ENCODE assay signal across 10 cellular contexts in genomic region chr6:25013249-25013648, GRCh38.
A peak's percentile ranks its signal among the peaks of the same experiment; 100 is the strongest.
DNase-seq lines count a peak whose midpoint lies in the region; ATAC-seq and TF ChIP-seq lines count a peak whose summit lies in the region.
"Had no signal": no experiment of that assay in that cellular context is flagged by ENCODE, and none has a peak within 500 bp of the region (broad histone marks: within the 10 kb centered on the region; RNA-seq: fewer than 3 reads in every experiment).

No MANE protein-coding gene starts in this region.

- no peaks in the 10 kb centered on the region for H3K79me2 ChIP-seq in DOHH2 (ENCODE audit: control insufficient read depth, low read length)
- H3K79me2 ChIP-seq in osteoblast (ENCODE audit: insufficient read depth, low read length): no peaks in the 10 kb centered on the region

- TF ChIP-seq CTCF in DOHH2 (IDR thresholded peaks at IDR 0.05; ENCODE audit: low read depth, low read length, poor library complexity, severe bottlenecking) (peak; percentile 79), HFFc6 (IDR thresholded peaks at IDR 0.05) (peak; percentile 60), osteoblast (IDR thresholded peaks at IDR 0.05; ENCODE audit: extremely low read depth, low read depth, low read length) (peak; percentile 12), transverse colon (IDR thresholded peaks at IDR 0.05) (no peak)

- intact Hi-C loops in transverse colon (cut with DNase I; ENCODE audit: low total_unique reads): no loop called here

- H3K9me3 Mint-ChIP-seq in HFFc6: no peaks in the 10 kb centered on the region
- no peaks in the 10 kb centered on the region for H3K9me3 Mint-ChIP-seq in activated naive CD8-positive, alpha-beta T cell treated with anti-CD3 and anti-CD28 coated beads for 36 hours
- H3K9me3 Mint-ChIP-seq: activated CD4-positive, alpha-beta memory T cell treated with anti-CD3 and anti-CD28 coated beads, Interleukin-2, amount 10 ng/mL, durations not matched to agents 7 days and 5 days had no signal

- H3K36me3 Mint-ChIP-seq in HFFc6 (ENCODE audit: low read depth): no peaks in the 10 kb centered on the region
- H3K36me3 Mint-ChIP-seq in activated naive CD8-positive, alpha-beta T cell treated with anti-CD3 and anti-CD28 coated beads for 36 hours: peaks cover 4% of the 10 kb centered on the region

- H3K27me3 Mint-ChIP-seq in HFFc6 (ENCODE audit: insufficient read depth): no peaks in the 10 kb centered on the region
- H3K27me3 Mint-ChIP-seq in activated naive CD8-positive, alpha-beta T cell treated with anti-CD3 and anti-CD28 coated beads for 36 hours: no peaks in the 10 kb centered on the region
- H3K27me3 Mint-ChIP-seq: activated CD4-positive, alpha-beta memory T cell treated with anti-CD3 and anti-CD28 coated beads, Interleukin-2, amount 10 ng/mL, durations not matched to agents 7 days and 5 days had no signal

- peaks cover 10% of the 10 kb centered on the region for H3F3A ChIP-seq in DOHH2 (ENCODE audit: control insufficient read depth, insufficient read depth)

- no peaks in the 10 kb centered on the region for H4K20me1 ChIP-seq in DOHH2 (ENCODE audit: control insufficient read depth, insufficient read depth, low read depth, low read length)
- no peaks in the 10 kb centered on the region for H4K20me1 ChIP-seq in osteoblast (ENCODE audit: insufficient read depth, low read length)

- TF ChIP-seq EP300 in transverse colon (IDR thresholded peaks at IDR 0.05; ENCODE audit: low read depth): no peak

- in situ Hi-C loops in transverse colon (cut with MboI; ENCODE audit: low pct_ligation_motif_present in 1 of 4, low pct_unique_long_range_greater_than_20kb in 1 of 4, low sequenced_read_pairs in 3 of 4): loop anchor here in 2 of 4 donors (10.0 kb wide), 1 partner anchor 158 kb away; no protein-coding TSS in a partner anchor

- H3K36me3 ChIP-seq in DOHH2 (ENCODE audit: control insufficient read depth, low read length): no peaks in the 10 kb centered on the region
- no peaks in the 10 kb centered on the region for H3K36me3 ChIP-seq in osteoblast (ENCODE audit: insufficient read depth, low read length)
- no peaks in the 10 kb centered on the region for H3K36me3 ChIP-seq in transverse colon
- H3K36me3 ChIP-seq: ascending aorta had no signal

- H3K27ac Mint-ChIP-seq in HFFc6: peak overlapping the region; percentile 60
- H3K27ac Mint-ChIP-seq in activated naive CD8-positive, alpha-beta T cell treated with anti-CD3 and anti-CD28 coated beads for 36 hours: no peak overlapping the region
- H3K27ac Mint-ChIP-seq: activated CD4-positive, alpha-beta memory T cell treated with anti-CD3 and anti-CD28 coated beads, Interleukin-2, amount 10 ng/mL, durations not matched to agents 7 days and 5 days had no signal

- peaks cover 87% of the 10 kb centered on the region for H3K4me1 Mint-ChIP-seq in HFFc6 (ENCODE audit: low read depth)
- H3K4me1 Mint-ChIP-seq in activated naive CD8-positive, alpha-beta T cell treated with anti-CD3 and anti-CD28 coated beads for 36 hours: peaks cover 79% of the 10 kb centered on the region

- peaks cover 59% of the 10 kb centered on the region for H3K4me1 ChIP-seq in DOHH2 (ENCODE audit: control insufficient read depth, low read length)
- H3K4me1 ChIP-seq in osteoblast (ENCODE audit: insufficient read depth, low read length): peaks cover 56% of the 10 kb centered on the region
- peaks cover 0 to 6% (median 3%) of the 10 kb centered on the region in 4 donors for H3K4me1 ChIP-seq in transverse colon

- TF ChIP-seq POLR2A in transverse colon (IDR thresholded peaks at IDR 0.05): no peak

- ATAC-seq in GM21528 (IDR thresholded peaks at IDR 0.05; ENCODE audit: low FRiP score, unreplicated experiment): no peak

- no peaks in the 10 kb centered on the region for H3K9me2 ChIP-seq in DOHH2 (replicated peaks; ENCODE audit: control insufficient read depth, low read length)

- DNase-seq in HFFc6: no peak
- DNase-seq in activated naive CD8-positive, alpha-beta T cell treated with anti-CD3 and anti-CD28 coated beads for 36 hours: peak; percentile 35
- no peak for DNase-seq in osteoblast (ENCODE audit: insufficient read length, low spot score, missing footprints)
- no peak for DNase-seq in transverse colon
- DNase-seq in SHP77 (lab: John Stamatoyannopoulos, UW): no peak
- DNase-seq: activated CD4-positive, alpha-beta memory T cell treated with anti-CD3 and anti-CD28 coated beads, Interleukin-2, amount 10 ng/mL, durations not matched to agents 7 days and 5 days; NCI-H1417 treated with DMSO at 0.1 percent for 48 hours had no signal

- H3K4me2 ChIP-seq in DOHH2 (ENCODE audit: low read length): peak overlapping the region; percentile 48
- H3K4me2 ChIP-seq in osteoblast (ENCODE audit: insufficient read depth, low read length): peak overlapping the region; percentile 3

- H3K9me3 ChIP-seq in DOHH2 (ENCODE audit: control insufficient read depth, insufficient read depth, low read length) (no peaks in the 10 kb centered on the region), osteoblast (ENCODE audit: low read depth, low read length) (no peaks in the 10 kb centered on the region), transverse colon (no peaks in the 10 kb centered on the region)
- H3K9me3 ChIP-seq: ascending aorta had no signal

- 66 to 76% methylated on average over 3 to 4 of the region's 4 CpGs for WGBS in transverse colon (ENCODE audit: low coverage in 1 of 2), 2 donors

- peak overlapping the region; percentile 39 for H3K4me3 Mint-ChIP-seq in HFFc6
- no peak overlapping the region for H3K4me3 Mint-ChIP-seq in activated naive CD8-positive, alpha-beta T cell treated with anti-CD3 and anti-CD28 coated beads for 36 hours
- H3K4me3 Mint-ChIP-seq: activated CD4-positive, alpha-beta memory T cell treated with anti-CD3 and anti-CD28 coated beads, Interleukin-2, amount 10 ng/mL, durations not matched to agents 7 days and 5 days had no signal

- H2AFZ ChIP-seq in osteoblast (ENCODE audit: low read length): no peak overlapping the region

- H3K27me3 ChIP-seq in DOHH2 (ENCODE audit: control insufficient read depth, low read length) (no peaks in the 10 kb centered on the region), osteoblast (ENCODE audit: insufficient read depth, low read length) (no peaks in the 10 kb centered on the region), transverse colon (no peaks in the 10 kb centered on the region)
- H3K27me3 ChIP-seq: ascending aorta had no signal

- H3K4me3 ChIP-seq in DOHH2 (ENCODE audit: low read length): 0 out of 2 replicates have a peak overlapping the region, but pooled peaks have one; percentile 21
- H3K4me3 ChIP-seq in osteoblast (ENCODE audit: insufficient read depth, low read length): no peak overlapping the region
- no peak overlapping the region for H3K4me3 ChIP-seq in transverse colon
- H3K4me3 ChIP-seq: ascending aorta had no signal

- H3K27ac ChIP-seq in DOHH2 (ENCODE audit: low read depth, low read length) (peak overlapping the region; percentile 38), osteoblast (ENCODE audit: low read depth, low read length) (no peak overlapping the region), transverse colon (no peak overlapping the region)
- H3K27ac ChIP-seq: ascending aorta had no signal

Comparison
In these comparisons a context has a peak if more than half of its experiments do, and no peak if none do; other contexts are left out.
1. CTCF ChIP-seq: peak in DOHH2 (single experiment), HFFc6 (single experiment) and osteoblast (single experiment); none in transverse colon (0 of 5).